ENCODE assay signal across 2 cellular contexts in genomic region chr14:104967414-104968152, GRCh38.
A peak's percentile ranks its signal among the peaks of the same experiment; 100 is the strongest.
TF ChIP-seq lines count a peak whose summit lies in the region.

No MANE protein-coding gene starts in this region.

TF ChIP-seq in HCT116, 20 proteins besides CTCF, POLR2A, EP300 and RAD21:
- no peak for TF ChIP-seq SRF (IDR thresholded peaks at IDR 0.05; ENCODE audit: low read depth)
- 0 out of 2 replicates have a peak, but pooled peaks have one; percentile 22 for TF ChIP-seq ZFX (IDR thresholded peaks at IDR 0.05)
TF ChIP-seq in HCT116: peak in this region for 1.

TF ChIP-seq in K562, 482 proteins besides CTCF, POLR2A, EP300 and RAD21:
- TF ChIP-seq ZNF175 (CRISPR knock-in tag; IDR thresholded peaks at IDR 0.05; ENCODE audit: low read depth): no peak
- TF ChIP-seq ATF2 (CRISPR knock-in tag; IDR thresholded peaks at IDR 0.05): no peak
